In the genomic region with DNA sequence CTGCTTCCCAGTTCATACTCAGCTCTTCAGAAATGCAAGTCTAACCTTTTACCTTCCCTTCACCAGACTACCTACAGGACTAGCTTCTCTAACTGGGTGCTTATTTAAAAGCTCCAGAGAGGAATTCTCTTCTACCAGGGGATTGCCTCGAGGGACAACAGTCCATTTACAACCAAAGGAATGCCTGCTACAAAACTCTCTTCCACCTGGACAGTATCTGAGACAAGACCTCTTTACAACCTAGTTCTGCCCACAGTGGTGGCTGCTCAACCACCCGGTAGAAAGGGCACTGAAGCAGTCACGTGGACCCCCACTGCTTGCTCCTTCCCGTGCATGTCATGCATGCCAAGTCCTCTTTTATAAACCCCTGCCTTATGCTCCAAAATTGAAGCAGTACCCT, we compare ENCODE assay signal across 9 cellular contexts.
"Had no signal": no experiment of that assay in that cellular context is flagged by ENCODE, and none has a peak within 500 bp of the region (broad histone marks: within the 10 kb centered on the region; RNA-seq: fewer than 3 reads in every experiment).

No MANE protein-coding gene starts in this region.

- H3K27ac ChIP-seq: GM23248, HL-60 had no signal

- H3K9ac ChIP-seq: GM23248 had no signal

- H3K9me3 ChIP-seq: HAP-1 had no signal

- H3K27me3 Mint-ChIP-seq: IgD-negative memory B cell had no signal

- H3K4me1 ChIP-seq: HAP-1 had no signal

- H3K4me3 Mint-ChIP-seq: HFFc6, IgD-negative memory B cell had no signal

- H3K27ac Mint-ChIP-seq: HFFc6, IgD-negative memory B cell had no signal

- H2AFZ ChIP-seq: GM23248 had no signal

- H3K9me3 Mint-ChIP-seq: HFFc6, IgD-negative memory B cell had no signal

- ATAC-seq: HCT116, HepG2 had no signal

- H3K36me3 Mint-ChIP-seq: IgD-negative memory B cell had no signal

- DNase-seq: GM23248, GOT3, HFFc6, KBM-7 had no signal

- H3K4me3 ChIP-seq: GM23248, HAP-1 had no signal

- H3K36me3 ChIP-seq: HAP-1 had no signal
